ENCODE assay signal across 25 cellular contexts in genomic region chr5:116848974-116849586, GRCh38.
DNase-seq lines count a peak whose midpoint lies in the region; ATAC-seq and TF ChIP-seq lines count a peak whose summit lies in the region.
"Had no signal": no experiment of that assay in that cellular context is flagged by ENCODE, and none has a peak within 500 bp of the region (broad histone marks: within the 10 kb centered on the region; RNA-seq: fewer than 3 reads in every experiment).

No MANE protein-coding gene starts in this region.

- H3K27me3 ChIP-seq in vagina: no peaks in the 10 kb centered on the region
- H3K27me3 ChIP-seq: body of pancreas, heart left ventricle, Peyer's patch had no signal

- H3K36me3 ChIP-seq in vagina: no peaks in the 10 kb centered on the region
- H3K36me3 ChIP-seq: heart left ventricle, Peyer's patch had no signal

- TF ChIP-seq CTCF in WTC11 (IDR thresholded peaks at IDR 0.05) (no peak), vagina (IDR thresholded peaks at IDR 0.05) (no peak)

- H3K36me3 Mint-ChIP-seq in WTC11: no peaks in the 10 kb centered on the region
- no peaks in the 10 kb centered on the region for H3K36me3 Mint-ChIP-seq in stimulated activated memory B cell treated with anti-CD40 and anti-IgM and Interleukin-4, amounts not matched to agents 10 μg/mL and 1 μg/mL and 100 μg/mL, for 72 hours
- H3K36me3 Mint-ChIP-seq: activated naive CD8-positive, alpha-beta T cell treated with anti-CD3 and anti-CD28 coated beads, Interleukin-2, amount 10 ng/mL, durations not matched to agents 7 days and 5 days; CD4-positive, alpha-beta memory T cell; type B pancreatic cell had no signal

- H3K9me3 Mint-ChIP-seq in WTC11: peaks cover 2% of the 10 kb centered on the region; the same call in 1 of the 2 replicates
- no peaks in the 10 kb centered on the region for H3K9me3 Mint-ChIP-seq in stimulated activated memory B cell treated with anti-CD40 and anti-IgM and Interleukin-4, amounts not matched to agents 10 μg/mL and 1 μg/mL and 100 μg/mL, for 72 hours

- no peak overlapping the region for H3K4me3 ChIP-seq in vagina
- H3K4me3 ChIP-seq: body of pancreas, heart left ventricle, Peyer's patch had no signal

- no peak overlapping the region for H3K27ac ChIP-seq in vagina
- H3K27ac ChIP-seq: body of pancreas, heart left ventricle, HL-60, Peyer's patch had no signal

- H3K9me3 ChIP-seq in vagina: no peaks in the 10 kb centered on the region
- H3K9me3 ChIP-seq: body of pancreas, heart left ventricle, Peyer's patch had no signal

- ATAC-seq in HG03469 (IDR thresholded peaks at IDR 0.05; ENCODE audit: unreplicated experiment) (peak; percentile 76), WTC11 (no peak), GM21737 (IDR thresholded peaks at IDR 0.05; ENCODE audit: unreplicated experiment) (no peak)
- peak; percentile 63 for ATAC-seq in stimulated activated memory B cell treated with anti-CD40 and anti-IgM and Interleukin-4, amounts not matched to agents 10 μg/mL and 1 μg/mL and 100 μg/mL, for 72 hours
- ATAC-seq: activated CD8-positive, alpha-beta T cell treated with anti-CD3 and anti-CD28 coated beads for 36 hours; body of pancreas; heart left ventricle; left colon had no signal

- DNase-seq in NCI-H2171 treated with DMSO at 0.1 percent for 48 hours (lab: John Stamatoyannopoulos, UW): peak; percentile 17
- no peak for DNase-seq in NCI-H2171 (lab: John Stamatoyannopoulos, UW)
- no peak for DNase-seq in WTC11 (ENCODE audit: low spot score)
- no peak for DNase-seq in KG1 (lab: John Stamatoyannopoulos, UW)
- no peak for DNase-seq in vagina (ENCODE audit: extremely low spot score in 2 of 2)
- DNase-seq: activated CD8-positive, alpha-beta T cell treated with anti-CD3 and anti-CD28 coated beads for 36 hours; activated effector memory CD4-positive, alpha-beta T cell treated with Interleukin-2 at 50 U/mL for 16 hours; activated naive CD8-positive, alpha-beta T cell treated with anti-CD3 and anti-CD28 coated beads, Interleukin-2, amount 10 ng/mL, durations not matched to agents 7 days and 5 days; body of pancreas; CD4-positive, alpha-beta memory T cell; DMS53; heart left ventricle; left colon; mesendoderm; NCI-H1048; NCI-H2029 treated with DMSO at 0.1 percent for 48 hours; NCI-H510A; Peyer's patch; small intestine; stimulated activated CD4-positive, alpha-beta T cell treated with anti-CD3 and anti-CD28 coated beads, Interleukin-1b, Interleukin-23, amount 100 ng/mL, for 48 hours had no signal

- intact Hi-C loops in vagina (cut with DNase I): no loop called here

- no peaks in the 10 kb centered on the region for H3K27me3 Mint-ChIP-seq in WTC11 (ENCODE audit: low read depth)
- no peaks in the 10 kb centered on the region for H3K27me3 Mint-ChIP-seq in stimulated activated memory B cell treated with anti-CD40 and anti-IgM and Interleukin-4, amounts not matched to agents 10 μg/mL and 1 μg/mL and 100 μg/mL, for 72 hours
- H3K27me3 Mint-ChIP-seq: activated CD8-positive, alpha-beta T cell treated with anti-CD3 and anti-CD28 coated beads for 36 hours; activated naive CD8-positive, alpha-beta T cell treated with anti-CD3 and anti-CD28 coated beads, Interleukin-2, amount 10 ng/mL, durations not matched to agents 7 days and 5 days; CD4-positive, alpha-beta memory T cell had no signal

- H3K27ac Mint-ChIP-seq in WTC11: no peak overlapping the region
- H3K27ac Mint-ChIP-seq in stimulated activated memory B cell treated with anti-CD40 and anti-IgM and Interleukin-4, amounts not matched to agents 10 μg/mL and 1 μg/mL and 100 μg/mL, for 72 hours: no peak overlapping the region
- H3K27ac Mint-ChIP-seq: activated CD8-positive, alpha-beta T cell treated with anti-CD3 and anti-CD28 coated beads for 36 hours; activated naive CD8-positive, alpha-beta T cell treated with anti-CD3 and anti-CD28 coated beads, Interleukin-2, amount 10 ng/mL, durations not matched to agents 7 days and 5 days; CD4-positive, alpha-beta memory T cell; type B pancreatic cell had no signal

- no peaks in the 10 kb centered on the region for H3K4me1 ChIP-seq in vagina
- H3K4me1 ChIP-seq: body of pancreas, heart left ventricle, Peyer's patch had no signal

- no peak for TF ChIP-seq POLR2A in vagina (IDR thresholded peaks at IDR 0.05)

- no peak overlapping the region for H3K4me3 Mint-ChIP-seq in WTC11
- no peak overlapping the region for H3K4me3 Mint-ChIP-seq in stimulated activated memory B cell treated with anti-CD40 and anti-IgM and Interleukin-4, amounts not matched to agents 10 μg/mL and 1 μg/mL and 100 μg/mL, for 72 hours
- H3K4me3 Mint-ChIP-seq: activated CD8-positive, alpha-beta T cell treated with anti-CD3 and anti-CD28 coated beads for 36 hours; activated naive CD8-positive, alpha-beta T cell treated with anti-CD3 and anti-CD28 coated beads, Interleukin-2, amount 10 ng/mL, durations not matched to agents 7 days and 5 days; CD4-positive, alpha-beta memory T cell; type B pancreatic cell had no signal

- CTCF ChIA-PET in WTC11 (lab: Charles Lee): no interaction called here

- H3K4me1 Mint-ChIP-seq in WTC11: peaks cover 36% of the 10 kb centered on the region
- H3K4me1 Mint-ChIP-seq in stimulated activated memory B cell treated with anti-CD40 and anti-IgM and Interleukin-4, amounts not matched to agents 10 μg/mL and 1 μg/mL and 100 μg/mL, for 72 hours: no peaks in the 10 kb centered on the region
- H3K4me1 Mint-ChIP-seq: activated naive CD8-positive, alpha-beta T cell treated with anti-CD3 and anti-CD28 coated beads, Interleukin-2, amount 10 ng/mL, durations not matched to agents 7 days and 5 days; CD4-positive, alpha-beta memory T cell had no signal

- POLR2A ChIA-PET in WTC11 (lab: Charles Lee): no interaction called here

TF ChIP-seq in WTC11, 78 proteins besides CTCF, POLR2A, EP300 and RAD21:
- TF ChIP-seq, protein P1, sequence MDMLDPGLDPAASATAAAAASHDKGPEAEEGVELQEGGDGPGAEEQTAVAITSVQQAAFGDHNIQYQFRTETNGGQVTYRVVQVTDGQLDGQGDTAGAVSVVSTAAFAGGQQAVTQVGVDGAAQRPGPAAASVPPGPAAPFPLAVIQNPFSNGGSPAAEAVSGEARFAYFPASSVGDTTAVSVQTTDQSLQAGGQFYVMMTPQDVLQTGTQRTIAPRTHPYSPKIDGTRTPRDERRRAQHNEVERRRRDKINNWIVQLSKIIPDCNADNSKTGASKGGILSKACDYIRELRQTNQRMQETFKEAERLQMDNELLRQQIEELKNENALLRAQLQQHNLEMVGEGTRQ (CRISPR knock-in tag; IDR thresholded peaks at IDR 0.05): 0 out of 2 replicates have a peak, but pooled peaks have one; percentile 15
- TF ChIP-seq, protein P2, sequence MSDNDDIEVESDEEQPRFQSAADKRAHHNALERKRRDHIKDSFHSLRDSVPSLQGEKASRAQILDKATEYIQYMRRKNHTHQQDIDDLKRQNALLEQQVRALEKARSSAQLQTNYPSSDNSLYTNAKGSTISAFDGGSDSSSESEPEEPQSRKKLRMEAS (CRISPR knock-in tag; IDR thresholded peaks at IDR 0.05): no peak

Comparison
In these comparisons a context has a peak if more than half of its experiments do, and no peak if none do; other contexts are left out.
1. ATAC-seq: peak in HG03469 (single experiment) and stimulated activated memory B cell treated with anti-CD40 and anti-IgM and Interleukin-4, amounts not matched to agents 10 μg/mL and 1 μg/mL and 100 μg/mL, for 72 hours (single experiment); none in WTC11 (single experiment) and GM21737 (single experiment).